8 cellular contexts compared by ENCODE assay signal in genomic region chr3:141311170-141311495, GRCh38. TPM values are rescaled to one million over a fixed set of nuclear protein-coding genes. Genes with fewer than 3 reads are reported as not detected.
DNase-seq lines count a peak whose midpoint lies in the region; ATAC-seq, FAIRE-seq and TF ChIP-seq lines count a peak whose summit lies in the region.

No MANE protein-coding gene starts in this region.

- peak overlapping the region; percentile 98 for H3K27ac Mint-ChIP-seq in T-helper 1 cell treated with Interleukin-12 subunit alpha and Interleukin-12 subunit beta and Interleukin-4 antibody, amounts not matched to agents 30 μg/mL and 1 μg/mL, for 36 hours
- peak overlapping the region; percentile 100 for H3K27ac Mint-ChIP-seq in activated naive CD8-positive, alpha-beta T cell treated with anti-CD3 and anti-CD28 coated beads, Interleukin-2, amount 10 ng/mL, durations not matched to agents 7 days and 5 days

- FAIRE-seq in H54 (lab: Jason Lieb, UNC), result no peak

- POLR2A ChIA-PET in activated naive CD8-positive, alpha-beta T cell treated with anti-CD3 and anti-CD28 coated beads, Interleukin-2, amount 10 ng/mL, durations not matched to agents 7 days and 5 days (lab: Charles Lee), result interaction anchor here (0.6 to 3.2 kb wide), 16 partner anchors 10 to 556 kb away, joined by 3 to 40 read pairs (median 4); partner anchors contain the start of gene PXYLP1

- H3K27me3 Mint-ChIP-seq in T-helper 1 cell treated with Interleukin-12 subunit alpha and Interleukin-12 subunit beta and Interleukin-4 antibody, amounts not matched to agents 30 μg/mL and 1 μg/mL, for 36 hours (ENCODE audit: low read depth), result no peaks in the 10 kb centered on the region
- no peaks in the 10 kb centered on the region for H3K27me3 Mint-ChIP-seq in activated naive CD8-positive, alpha-beta T cell treated with anti-CD3 and anti-CD28 coated beads, Interleukin-2, amount 10 ng/mL, durations not matched to agents 7 days and 5 days

- H3K9me3 Mint-ChIP-seq in T-helper 1 cell treated with Interleukin-12 subunit alpha and Interleukin-12 subunit beta and Interleukin-4 antibody, amounts not matched to agents 30 μg/mL and 1 μg/mL, for 36 hours, result no peaks in the 10 kb centered on the region
- H3K9me3 Mint-ChIP-seq in activated naive CD8-positive, alpha-beta T cell treated with anti-CD3 and anti-CD28 coated beads, Interleukin-2, amount 10 ng/mL, durations not matched to agents 7 days and 5 days, result peaks cover 4% of the 10 kb centered on the region

- ATAC-seq in activated naive CD8-positive, alpha-beta T cell treated with anti-CD3 and anti-CD28 coated beads, Interleukin-2, amount 10 ng/mL, durations not matched to agents 7 days and 5 days (ENCODE audit: low read depth), result no peak
- ATAC-seq in GM18861 (IDR thresholded peaks at IDR 0.05; ENCODE audit: unreplicated experiment), result no peak

- no peaks in the 10 kb centered on the region for H3K27me3 ChIP-seq in kidney epithelial cell (ENCODE audit: control insufficient read depth, insufficient read depth, low read length)

- peak overlapping the region; percentile 98 for H3K4me3 Mint-ChIP-seq in T-helper 1 cell treated with Interleukin-12 subunit alpha and Interleukin-12 subunit beta and Interleukin-4 antibody, amounts not matched to agents 30 μg/mL and 1 μg/mL, for 36 hours
- peak overlapping the region; percentile 99 for H3K4me3 Mint-ChIP-seq in activated naive CD8-positive, alpha-beta T cell treated with anti-CD3 and anti-CD28 coated beads, Interleukin-2, amount 10 ng/mL, durations not matched to agents 7 days and 5 days

- peaks cover 52% of the 10 kb centered on the region for H3K4me1 Mint-ChIP-seq in T-helper 1 cell treated with Interleukin-12 subunit alpha and Interleukin-12 subunit beta and Interleukin-4 antibody, amounts not matched to agents 30 μg/mL and 1 μg/mL, for 36 hours (ENCODE audit: low read depth)
- H3K4me1 Mint-ChIP-seq in activated naive CD8-positive, alpha-beta T cell treated with anti-CD3 and anti-CD28 coated beads, Interleukin-2, amount 10 ng/mL, durations not matched to agents 7 days and 5 days, result peaks cover 50% of the 10 kb centered on the region

- no peak for DNase-seq in T-helper 1 cell
- DNase-seq in activated naive CD8-positive, alpha-beta T cell treated with anti-CD3 and anti-CD28 coated beads, Interleukin-2, amount 10 ng/mL, durations not matched to agents 7 days and 5 days, result no peak
- DNase-seq in kidney epithelial cell (ENCODE audit: low read depth), result no peak
- no peak for DNase-seq in H54 (ENCODE audit: insufficient read length, low spot score)
- DNase-seq in AG08396 (ENCODE audit: low spot score), result no peak

- peaks cover 1% of the 10 kb centered on the region for H3K36me3 Mint-ChIP-seq in T-helper 1 cell treated with Interleukin-12 subunit alpha and Interleukin-12 subunit beta and Interleukin-4 antibody, amounts not matched to agents 30 μg/mL and 1 μg/mL, for 36 hours (ENCODE audit: low read depth)
- H3K36me3 Mint-ChIP-seq in activated naive CD8-positive, alpha-beta T cell treated with anti-CD3 and anti-CD28 coated beads, Interleukin-2, amount 10 ng/mL, durations not matched to agents 7 days and 5 days, result no peaks in the 10 kb centered on the region

- H3K36me3 ChIP-seq in kidney epithelial cell (ENCODE audit: control insufficient read depth, insufficient read depth, low read length), result no peaks in the 10 kb centered on the region

- TF ChIP-seq CTCF in kidney epithelial cell (IDR thresholded peaks at IDR 0.05; ENCODE audit: insufficient read depth, low read length, poor library complexity, severe bottlenecking), result no peak

- TF ChIP-seq POLR2A in H54 (IDR thresholded peaks at IDR 0.05; ENCODE audit: low read depth, low read length), result no peak

- H3K4me3 ChIP-seq in kidney epithelial cell (ENCODE audit: low read depth, low read length), result peak overlapping the region; percentile 75

- peak overlapping the region; percentile 47 for H3K27ac ChIP-seq in temporal lobe (ENCODE audit: low read depth, low read length)

RNA-seq across cellular contexts. Expression of gene ZBTB38, which starts 57.2 kb away (rescaled TPM):
- total RNA-seq in activated naive CD8-positive, alpha-beta T cell treated with anti-CD3 and anti-CD28 coated beads, Interleukin-2, amount 10 ng/mL, durations not matched to agents 7 days and 5 days, result 10 to 100 TPM; 50.1 to 55.1 TPM
- total RNA-seq in kidney epithelial cell (85.4 and 87.0 TPM in 2 replicates), temporal lobe (117 TPM)
